1 cellular context compared by ENCODE assay signal in genomic region chr2:42964444-42965081, GRCh38.
A peak's percentile ranks its signal among the peaks of the same experiment; 100 is the strongest.
TF ChIP-seq lines count a peak whose summit lies in the region.

No MANE protein-coding gene starts in this region.

TF ChIP-seq in SK-N-SH, 30 proteins besides CTCF, POLR2A, EP300 and RAD21 (continued from another document):
- TF ChIP-seq REST (IDR thresholded peaks at IDR 0.05; ENCODE audit: low read depth, low read length) (peak; percentile 71), RFX5 (IDR thresholded peaks at IDR 0.05; ENCODE audit: low read length) (no peak), NFIC (IDR thresholded peaks at IDR 0.05; ENCODE audit: borderline replicate concordance) (peak; percentile 99), IRF3 (IDR thresholded peaks at IDR 0.05; ENCODE audit: low read depth, low read length) (no peak), GABPA (IDR thresholded peaks at IDR 0.05; ENCODE audit: low read depth) (0 out of 2 replicates have a peak, but pooled peaks have one; percentile 15), TEAD4 (IDR thresholded peaks at IDR 0.05; ENCODE audit: borderline replicate concordance, insufficient read depth) (peak; percentile 95), USF1 (IDR thresholded peaks at IDR 0.05; ENCODE audit: borderline replicate concordance, low read depth) (0 out of 2 replicates have a peak, but pooled peaks have one; percentile 30), GATA2 (CRISPR knock-in tag; IDR thresholded peaks at IDR 0.05) (no peak), ELF1 (IDR thresholded peaks at IDR 0.05) (0 out of 2 replicates have a peak, but pooled peaks have one; percentile 13)
TF ChIP-seq in SK-N-SH: peak in this region for 16.
